ENCODE assay signal across 31 cellular contexts in genomic region chr7:151434549-151434948, GRCh38. TPM values are rescaled to one million over a fixed set of nuclear protein-coding genes. Genes with fewer than 3 reads are reported as not detected.
"Had no signal": no experiment of that assay in that cellular context is flagged by ENCODE, and none has a peak within 500 bp of the region (broad histone marks: within the 10 kb centered on the region; RNA-seq: fewer than 3 reads in every experiment).

No MANE protein-coding gene starts in this region.

- H3K9me3 ChIP-seq: esophagus squamous epithelium, gastrocnemius medialis, heart right ventricle, left ventricle myocardium inferior, lower lobe of right lung had no signal

- H3K4me3 Mint-ChIP-seq: endodermal cell, memory B cell had no signal

- H3K9me3 Mint-ChIP-seq: endodermal cell, memory B cell had no signal

- H3K36me3 ChIP-seq: esophagus squamous epithelium, gastrocnemius medialis, heart right ventricle, left ventricle myocardium inferior, lower lobe of right lung had no signal

- FAIRE-seq: colon, endometrium, islet of Langerhans, keratinocyte had no signal

- H3K27ac ChIP-seq: epithelial cell of prostate, esophagus squamous epithelium, gastrocnemius medialis, heart right ventricle, left ventricle myocardium inferior, lower lobe of right lung had no signal

- DNase-seq: dermis blood vessel endothelial cell; dorsolateral prefrontal cortex; effector CD4-positive, alpha-beta T cell; effector memory CD4-positive, alpha-beta T cell; endodermal cell; erythroblast; esophagus squamous epithelium; foreskin fibroblast; foreskin melanocyte; glutamatergic neuron; heart right ventricle; hippocampal formation; left cardiac atrium; left ventricle myocardium inferior; lower lobe of right lung; mesendoderm had no signal

- H3K4me3 ChIP-seq: coronary artery, dorsolateral prefrontal cortex, esophagus squamous epithelium, gastrocnemius medialis, heart right ventricle, left ventricle myocardium inferior, lower lobe of right lung had no signal

- H3K27ac Mint-ChIP-seq: endodermal cell, memory B cell had no signal

- H3K36me3 Mint-ChIP-seq: memory B cell had no signal

- ATAC-seq: esophagus mucosa, gastrocnemius medialis, heart right ventricle, left cardiac atrium, left lobe of liver, lower lobe of right lung had no signal

RNA-seq across cellular contexts. Expression of gene CRYGN, which starts 5.4 kb away (rescaled TPM):
- total RNA-seq: cerebellum, dermis blood vessel endothelial cell, esophagus mucosa, gastrocnemius medialis, glomerular endothelial cell, left lobe of liver, lower leg skin, lower lobe of right lung, lung microvascular endothelial cell, mononuclear cell had no signal
- polyA plus RNA-seq: keratinocyte had no signal

RNA-seq across cellular contexts. Expression of gene WDR86, which starts 24.7 kb away (rescaled TPM):
- total RNA-seq: dermis blood vessel endothelial cell, lung microvascular endothelial cell had no signal
- polyA plus RNA-seq: keratinocyte had no signal
